8 cellular contexts compared by ENCODE assay signal in genomic region chr1:236282159-236282716, GRCh38. TPM values are rescaled to one million over a fixed set of nuclear protein-coding genes. Genes with fewer than 3 reads are reported as not detected.
DNase-seq lines count a peak whose midpoint lies in the region; ATAC-seq and TF ChIP-seq lines count a peak whose summit lies in the region.

No MANE protein-coding gene starts in this region.

- H3K27me3 ChIP-seq in GM06990 (replicated peaks; ENCODE audit: control insufficient read depth, insufficient read depth, low read length), result no peaks in the 10 kb centered on the region

- no peaks in the 10 kb centered on the region for H3K36me3 Mint-ChIP-seq in mesothelial cell of epicardium
- H3K36me3 Mint-ChIP-seq in type B pancreatic cell, result peaks cover 3% of the 10 kb centered on the region

- no peaks in the 10 kb centered on the region for H3K36me3 ChIP-seq in GM06990 (ENCODE audit: control insufficient read depth, insufficient read depth, low read length)

- peaks cover 68% of the 10 kb centered on the region for H3K27me3 Mint-ChIP-seq in mesothelial cell of epicardium (ENCODE audit: low read depth)
- peaks cover 24% of the 10 kb centered on the region for H3K27me3 Mint-ChIP-seq in type B pancreatic cell

- peaks cover 7% of the 10 kb centered on the region for H3K4me1 Mint-ChIP-seq in mesothelial cell of epicardium
- H3K4me1 Mint-ChIP-seq in type B pancreatic cell (ENCODE audit: unreplicated experiment), result peaks cover 10% of the 10 kb centered on the region

- peak; percentile 11 for ATAC-seq in GM21786 (IDR thresholded peaks at IDR 0.05; ENCODE audit: unreplicated experiment)

- no peak for TF ChIP-seq CTCF in GM06990 (IDR thresholded peaks at IDR 0.05; ENCODE audit: insufficient read depth, low read length, poor library complexity, severe bottlenecking)
- TF ChIP-seq CTCF in NB4 (IDR thresholded peaks at IDR 0.05; ENCODE audit: low read depth, low read length), result no peak
- no peak for TF ChIP-seq CTCF in astrocyte of the spinal cord (IDR thresholded peaks at IDR 0.05; ENCODE audit: low read depth, low read length)
- TF ChIP-seq CTCF in mesothelial cell of epicardium (IDR thresholded peaks at IDR 0.05; ENCODE audit: unreplicated experiment), result no peak
- TF ChIP-seq CTCF in type B pancreatic cell (conservative IDR thresholded peaks at IDR 0.05), result no peak

- H3K9me3 Mint-ChIP-seq in mesothelial cell of epicardium, result no peaks in the 10 kb centered on the region
- no peaks in the 10 kb centered on the region for H3K9me3 Mint-ChIP-seq in type B pancreatic cell

- DNase-seq in GM06990 (ENCODE audit: extremely low read depth, insufficient read length), result no peak
- no peak for DNase-seq in NB4 (ENCODE audit: low read depth)
- DNase-seq in astrocyte of the spinal cord (ENCODE audit: low read depth, low spot score), result no peak
- no peak for DNase-seq in mesothelial cell of epicardium (ENCODE audit: low spot score in 2 of 2, unreplicated experiment in 2 of 2)
- DNase-seq in type B pancreatic cell (ENCODE audit: extremely low spot score, unreplicated experiment), result no peak
- DNase-seq in NCI-H774 (lab: John Stamatoyannopoulos, UW), result no peak
- DNase-seq in ecto neural progenitor cell (ENCODE audit: low spot score), result no peak

- H3K4me3 Mint-ChIP-seq in mesothelial cell of epicardium (peak overlapping the region; percentile 82), type B pancreatic cell (peak overlapping the region; percentile 84)

- no peak for TF ChIP-seq POLR2A in NB4 (IDR thresholded peaks at IDR 0.05; ENCODE audit: extremely low read depth, insufficient read length)

- H3K4me3 ChIP-seq in GM06990 (replicated peaks; ENCODE audit: low read depth, low read length) (peak overlapping the region; percentile 86), NB4 (ENCODE audit: low read depth, low read length) (peak overlapping the region; percentile 75), astrocyte of the spinal cord (ENCODE audit: low read depth, low read length) (peak overlapping the region; percentile 65)

- H3K27ac Mint-ChIP-seq in mesothelial cell of epicardium (peak overlapping the region; percentile 61), type B pancreatic cell (peak overlapping the region; percentile 80)

- in situ Hi-C loops in astrocyte of the spinal cord (cut with HindIII; ENCODE audit: low sequenced_read_pairs), result no loop called here

RNA-seq across cellular contexts. Expression of gene ERO1B, which starts 0.5 kb away (rescaled TPM):
- total RNA-seq in mesothelial cell of epicardium (6.4 to 7.5 TPM (median 7.0 TPM) in 3 replicates), type B pancreatic cell (ENCODE audit: low replicate concordance) (33.0 and 43.5 TPM in 2 replicates)
